12 cellular contexts compared by ENCODE assay signal in genomic region chrX:47235691-47236103, GRCh38. TPM values are rescaled to one million over a fixed set of nuclear protein-coding genes. Genes with fewer than 3 reads are reported as not detected.
A peak's percentile ranks its signal among the peaks of the same experiment; 100 is the strongest.
DNase-seq lines count a peak whose midpoint lies in the region; ATAC-seq and TF ChIP-seq lines count a peak whose summit lies in the region.
"Had no signal": no experiment of that assay in that cellular context is flagged by ENCODE, and none has a peak within 500 bp of the region (broad histone marks: within the 10 kb centered on the region; RNA-seq: fewer than 3 reads in every experiment).

No MANE protein-coding gene starts in this region.

- peaks cover 6 to 7% of the 10 kb centered on the region in 2 donors for H3K36me3 ChIP-seq in thyroid gland

- no peak overlapping the region for H3K4me2 ChIP-seq in H9 (ENCODE audit: insufficient read depth, insufficient read length, low read length)

- no peak for ATAC-seq in activated CD8-positive, alpha-beta T cell treated with anti-CD3 and anti-CD28 coated beads for 36 hours
- no peak for ATAC-seq in foreskin keratinocyte
- ATAC-seq in stimulated activated memory B cell treated with anti-CD40 and anti-IgM and Interleukin-4, amounts not matched to agents 10 μg/mL and 1 μg/mL and 100 μg/mL, for 72 hours: no peak
- ATAC-seq: SK-N-SH treated with all-trans-retinoic acid at 6 μM for 48 hours had no signal

- H3K4me1 ChIP-seq in H9 (ENCODE audit: insufficient read depth, low read length) (0 out of 2 replicates have a peak, but pooled peaks cover 2% of the 10 kb centered on the region), foreskin keratinocyte (peaks cover 8% of the 10 kb centered on the region), thyroid gland (peaks cover 0 to 6% of the 10 kb centered on the region in 2 donors)

- no peaks in the 10 kb centered on the region for H3K9me3 ChIP-seq in H9 (ENCODE audit: control insufficient read depth, low read depth, low read length)
- H3K9me3 ChIP-seq in thyroid gland: no peaks in the 10 kb centered on the region

- peaks cover 5% of the 10 kb centered on the region for H3K23me2 ChIP-seq in H9 (ENCODE audit: insufficient read length, low read depth, low read length, poor library complexity, severe bottlenecking)

- no peak overlapping the region for H2BK20ac ChIP-seq in H9 (ENCODE audit: low read depth, low read length, poor library complexity, severe bottlenecking)

- H3K9ac ChIP-seq in H9 (ENCODE audit: extremely low read depth, insufficient read length, low read length): no peak overlapping the region

- H2BK12ac ChIP-seq in H9 (ENCODE audit: insufficient read length, low read depth, low read length): no peak overlapping the region

- DNase-seq in H9 (no peak), foreskin keratinocyte (no peak), foreskin fibroblast (no peak), DMS 273 (lab: John Stamatoyannopoulos, UW; ENCODE audit: unreplicated experiment) (no peak), thyroid gland (no peak)
- DNase-seq in activated CD8-positive, alpha-beta T cell treated with anti-CD3 and anti-CD28 coated beads for 36 hours: no peak
- DNase-seq: MM.1S; nucleus accumbens; stimulated activated CD4-positive, alpha-beta T cell treated with anti-CD3 and anti-CD28 coated beads, Interleukin-4, amount 100 ng/mL, for 4 hours had no signal

- no peak overlapping the region for H3K18ac ChIP-seq in H9 (ENCODE audit: insufficient read length, low read depth, low read length)

- H3K56ac ChIP-seq in H9 (ENCODE audit: insufficient read length, low read depth, low read length): no peak overlapping the region

- H3K9me3 Mint-ChIP-seq in H9: no peaks in the 10 kb centered on the region; a peak in 1 of 5 replicates
- no peaks in the 10 kb centered on the region for H3K9me3 Mint-ChIP-seq in activated CD8-positive, alpha-beta T cell treated with anti-CD3 and anti-CD28 coated beads for 36 hours
- H3K9me3 Mint-ChIP-seq in stimulated activated memory B cell treated with anti-CD40 and anti-IgM and Interleukin-4, amounts not matched to agents 10 μg/mL and 1 μg/mL and 100 μg/mL, for 72 hours: no peaks in the 10 kb centered on the region
- H3K9me3 Mint-ChIP-seq: dendritic cell treated with granulocyte-macrophage colony-stimulating factor and Interleukin-4, amounts not matched to agents 40 ng/mL and 50 ng/mL, for 4 days had no signal

- no CpG with 5 or more reads among the region's 4 CpGs for WGBS in H9 (ENCODE audit: extremely low coverage, insufficient read length, low lambda C conversion rate)
- 78 to 86% methylated on average over 4 of the region's 4 CpGs for WGBS in thyroid gland, 2 donors

- no peak overlapping the region for H2AK5ac ChIP-seq in H9 (ENCODE audit: insufficient read length, low read length)

- peak overlapping the region; percentile 5 to 41; a peak in 2 of 5 replicates for H3K4me3 Mint-ChIP-seq in H9
- H3K4me3 Mint-ChIP-seq in activated CD8-positive, alpha-beta T cell treated with anti-CD3 and anti-CD28 coated beads for 36 hours: peak overlapping the region; percentile 62
- no peak overlapping the region for H3K4me3 Mint-ChIP-seq in stimulated activated memory B cell treated with anti-CD40 and anti-IgM and Interleukin-4, amounts not matched to agents 10 μg/mL and 1 μg/mL and 100 μg/mL, for 72 hours
- H3K4me3 Mint-ChIP-seq: dendritic cell treated with granulocyte-macrophage colony-stimulating factor and Interleukin-4, amounts not matched to agents 40 ng/mL and 50 ng/mL, for 4 days had no signal

- no peak overlapping the region for H4K8ac ChIP-seq in H9 (replicated peaks; ENCODE audit: insufficient read length, low read depth, low read length)

- no peak overlapping the region for H2AFZ ChIP-seq in H9 (ENCODE audit: low read length)

- H3K27ac Mint-ChIP-seq in H9: peak overlapping the region in 1 of 3 experiments; percentile 40; a peak in 2 of 7 replicates
- H3K27ac Mint-ChIP-seq in activated CD8-positive, alpha-beta T cell treated with anti-CD3 and anti-CD28 coated beads for 36 hours: peak overlapping the region; percentile 77
- H3K27ac Mint-ChIP-seq in stimulated activated memory B cell treated with anti-CD40 and anti-IgM and Interleukin-4, amounts not matched to agents 10 μg/mL and 1 μg/mL and 100 μg/mL, for 72 hours: peak overlapping the region; percentile 47
- H3K27ac Mint-ChIP-seq: dendritic cell treated with granulocyte-macrophage colony-stimulating factor and Interleukin-4, amounts not matched to agents 40 ng/mL and 50 ng/mL, for 4 days had no signal

- no peak overlapping the region for H2BK120ac ChIP-seq in H9 (ENCODE audit: low read depth, low read length, poor library complexity, severe bottlenecking)

- peaks cover 15% of the 10 kb centered on the region; the same call in 1 of the 2 replicates for H3K79me2 ChIP-seq in H9 (ENCODE audit: insufficient read depth, low read length)

- TF ChIP-seq CTCF in H9 (conservative IDR thresholded peaks at IDR 0.05) (no peak), foreskin keratinocyte (conservative IDR thresholded peaks at IDR 0.05) (no peak), foreskin fibroblast (IDR thresholded peaks at IDR 0.05; ENCODE audit: low read depth, low read length) (no peak), thyroid gland (IDR thresholded peaks at IDR 0.05) (no peak)
- no peak for TF ChIP-seq CTCF in activated CD8-positive, alpha-beta T cell treated with anti-CD3 and anti-CD28 coated beads for 36 hours (IDR thresholded peaks at IDR 0.05)

- intact Hi-C loops in activated CD8-positive, alpha-beta T cell treated with anti-CD3 and anti-CD28 coated beads for 36 hours (cut with micrococcal nuclease): no loop called here
- intact Hi-C loops in thyroid gland (cut with DNase I): no loop called here

- no peak overlapping the region for H2BK5ac ChIP-seq in H9 (ENCODE audit: insufficient read length, low read length)

- H3K27me3 Mint-ChIP-seq in H9 (ENCODE audit: low read depth): peaks cover 3% of the 10 kb centered on the region; the same call in 1 of the 2 replicates
- no peaks in the 10 kb centered on the region for H3K27me3 Mint-ChIP-seq in activated CD8-positive, alpha-beta T cell treated with anti-CD3 and anti-CD28 coated beads for 36 hours
- H3K27me3 Mint-ChIP-seq in stimulated activated memory B cell treated with anti-CD40 and anti-IgM and Interleukin-4, amounts not matched to agents 10 μg/mL and 1 μg/mL and 100 μg/mL, for 72 hours: no peaks in the 10 kb centered on the region
- H3K27me3 Mint-ChIP-seq: dendritic cell treated with granulocyte-macrophage colony-stimulating factor and Interleukin-4, amounts not matched to agents 40 ng/mL and 50 ng/mL, for 4 days had no signal

- no peak overlapping the region for H4K91ac ChIP-seq in H9 (ENCODE audit: insufficient read length, low read depth, low read length)

- TF ChIP-seq POLR2A in thyroid gland (IDR thresholded peaks at IDR 0.05): no peak

- no peak overlapping the region for H4K5ac ChIP-seq in H9 (ENCODE audit: insufficient read length, low read depth, low read length)

- H3K4ac ChIP-seq in H9 (ENCODE audit: low read depth, low read length): no peak overlapping the region

- H3K23ac ChIP-seq in H9 (ENCODE audit: insufficient read length, low read depth, low read length): no peak overlapping the region

- no peak overlapping the region for H3K14ac ChIP-seq in H9 (ENCODE audit: insufficient read depth, low read length)

- peaks cover 2% of the 10 kb centered on the region for H3K79me1 ChIP-seq in H9 (ENCODE audit: insufficient read depth, low read depth, low read length, poor library complexity, severe bottlenecking)

- no peak overlapping the region for H3T11ph ChIP-seq in H9 (ENCODE audit: low read length)

- no peak overlapping the region for H3K4me3 ChIP-seq in foreskin fibroblast (ENCODE audit: low read depth in 1 of 2, low read length in 2 of 2)
- H3K4me3 ChIP-seq in thyroid gland (replicated peaks in 1 of 3): no peak overlapping the region

- CTCF ChIA-PET in activated CD8-positive, alpha-beta T cell treated with anti-CD3 and anti-CD28 coated beads for 36 hours (lab: Charles Lee): interaction anchor here (1.3 kb wide), 1 partner anchor 17 kb away, joined by 3 read pairs; the partner anchor contains the start of gene CDK16

- no peaks in the 10 kb centered on the region for H4K20me1 ChIP-seq in H9 (ENCODE audit: control insufficient read depth, insufficient read depth, insufficient read length)

- H3K27me3 ChIP-seq in H9 (ENCODE audit: insufficient read depth, low read length): no peaks in the 10 kb centered on the region
- no peaks in the 10 kb centered on the region for H3K27me3 ChIP-seq in foreskin keratinocyte
- no peaks in the 10 kb centered on the region for H3K27me3 ChIP-seq in thyroid gland

- H2BK15ac ChIP-seq in H9 (ENCODE audit: low read depth, low read length): no peak overlapping the region

- H3K4me1 Mint-ChIP-seq in H9: peaks cover 5 to 24% of the 10 kb centered on the region in 2 experiments
- peaks cover 26% of the 10 kb centered on the region for H3K4me1 Mint-ChIP-seq in activated CD8-positive, alpha-beta T cell treated with anti-CD3 and anti-CD28 coated beads for 36 hours (ENCODE audit: low read depth)
- peaks cover 8% of the 10 kb centered on the region for H3K4me1 Mint-ChIP-seq in stimulated activated memory B cell treated with anti-CD40 and anti-IgM and Interleukin-4, amounts not matched to agents 10 μg/mL and 1 μg/mL and 100 μg/mL, for 72 hours

- no peak overlapping the region for H3K27ac ChIP-seq in H9 (ENCODE audit: insufficient read length, low read depth, low read length)
- peak overlapping the region; percentile 97 for H3K27ac ChIP-seq in foreskin keratinocyte
- peak overlapping the region in 1 of 3 donors; percentile 5 for H3K27ac ChIP-seq in thyroid gland

- POLR2A ChIA-PET in activated CD8-positive, alpha-beta T cell treated with anti-CD3 and anti-CD28 coated beads for 36 hours (lab: Charles Lee): no interaction called here

- H3K36me3 Mint-ChIP-seq in H9 (ENCODE audit: insufficient read depth in 1 of 3, low read depth in 3 of 3): peaks cover 12 to 20% (median 18%) of the 10 kb centered on the region in 3 experiments; a peak in 6 of 7 replicates
- peaks cover 16% of the 10 kb centered on the region for H3K36me3 Mint-ChIP-seq in activated CD8-positive, alpha-beta T cell treated with anti-CD3 and anti-CD28 coated beads for 36 hours (ENCODE audit: low read depth)
- peaks cover 6% of the 10 kb centered on the region for H3K36me3 Mint-ChIP-seq in stimulated activated memory B cell treated with anti-CD40 and anti-IgM and Interleukin-4, amounts not matched to agents 10 μg/mL and 1 μg/mL and 100 μg/mL, for 72 hours

RNA-seq across cellular contexts. Expression of gene USP11, which starts 2.9 kb away (rescaled TPM):
- total RNA-seq in H9 (2021): 150 and 153 TPM in 2 replicates
- total RNA-seq in activated CD8-positive, alpha-beta T cell treated with anti-CD3 and anti-CD28 coated beads for 36 hours: 10 to 100 TPM; 57.1 to 62.0 TPM
- 14.1 and 15.6 TPM in 2 replicates for total RNA-seq in foreskin keratinocyte
- polyA plus RNA-seq in foreskin keratinocyte: 10.5 and 12.0 TPM in 2 replicates
- total RNA-seq in thyroid gland: 100 to 1,000 TPM in 1 of 4 donors, 10 to 100 TPM in 3; 61.9 to 128 (median 86.8) TPM

RNA-seq across cellular contexts. Expression of gene CDK16, which starts 17.2 kb away (rescaled TPM):
- total RNA-seq in H9 (2021): 224 and 226 TPM in 2 replicates
- 10 to 100 TPM; 56.1 to 61.3 TPM for total RNA-seq in activated CD8-positive, alpha-beta T cell treated with anti-CD3 and anti-CD28 coated beads for 36 hours
- total RNA-seq in foreskin keratinocyte: 84.1 and 94.2 TPM in 2 replicates
- polyA plus RNA-seq in foreskin keratinocyte: 79.6 and 90.8 TPM in 2 replicates
- 100 to 1,000 TPM in 2 of 4 donors, 10 to 100 TPM in 2; 76.6 to 111 (median 93.7) TPM for total RNA-seq in thyroid gland

RNA-seq across cellular contexts. Expression of gene UBA1, which starts 42.1 kb away (rescaled TPM):
- 421 and 427 TPM in 2 replicates for total RNA-seq in H9 (2021)
- 100 to 1,000 TPM; 243 to 246 TPM for total RNA-seq in activated CD8-positive, alpha-beta T cell treated with anti-CD3 and anti-CD28 coated beads for 36 hours
- 178 and 181 TPM in 2 replicates for total RNA-seq in foreskin keratinocyte
- 161 and 163 TPM in 2 replicates for polyA plus RNA-seq in foreskin keratinocyte
- 100 to 1,000 TPM; 159 to 293 (median 201) TPM for total RNA-seq in thyroid gland
